24 cellular contexts compared by ENCODE assay signal in genomic region chr2:80091237-80091636, GRCh38.
"Had no signal": no experiment of that assay in that cellular context is flagged by ENCODE, and none has a peak within 500 bp of the region (broad histone marks: within the 10 kb centered on the region; RNA-seq: fewer than 3 reads in every experiment).

No MANE protein-coding gene starts in this region.

- H3K4me3 Mint-ChIP-seq: dendritic cell treated with granulocyte-macrophage colony-stimulating factor and Interleukin-4, amounts not matched to agents 40 ng/mL and 50 ng/mL, for 4 days; effector memory CD8-positive, alpha-beta T cell; endodermal cell; naive B cell; naive thymus-derived CD8-positive, alpha-beta T cell had no signal

- H3K27ac ChIP-seq: epithelial cell of prostate, esophagus squamous epithelium, gastrocnemius medialis, heart right ventricle, left lung, lower lobe of right lung had no signal

- H3K4me1 Mint-ChIP-seq: naive B cell; naive thymus-derived CD8-positive, alpha-beta T cell had no signal

- H3K4me3 ChIP-seq: esophagus squamous epithelium, gastrocnemius medialis, heart right ventricle, left lung, lower lobe of right lung, mucosa of descending colon had no signal

- H3K36me3 Mint-ChIP-seq: naive B cell; naive thymus-derived CD8-positive, alpha-beta T cell had no signal

- H3K4me1 ChIP-seq: esophagus squamous epithelium, gastrocnemius medialis, heart right ventricle, left lung, lower lobe of right lung had no signal

- ATAC-seq: effector memory CD8-positive, alpha-beta T cell; esophagus mucosa; gastrocnemius medialis; heart right ventricle; left cardiac atrium; left lung; left ventricle myocardium superior; lower lobe of right lung; mucosa of descending colon; naive thymus-derived CD8-positive, alpha-beta T cell had no signal

- H3K36me3 ChIP-seq: esophagus squamous epithelium, gastrocnemius medialis, heart right ventricle, left lung, lower lobe of right lung had no signal

- DNase-seq: cortex of kidney; effector CD8-positive, alpha-beta T cell; effector memory CD8-positive, alpha-beta T cell; endodermal cell; erythroblast; esophagus squamous epithelium; foreskin fibroblast; foreskin melanocyte; gastrocnemius medialis; glutamatergic neuron; head of caudate nucleus; heart right ventricle; hippocampal formation; left cardiac atrium; left lung; left ventricle myocardium superior; lower lobe of right lung; mesenchymal stem cell; mucosa of descending colon; naive B cell; naive thymus-derived CD8-positive, alpha-beta T cell had no signal

- H3K27me3 Mint-ChIP-seq: dendritic cell treated with granulocyte-macrophage colony-stimulating factor and Interleukin-4, amounts not matched to agents 40 ng/mL and 50 ng/mL, for 4 days; effector memory CD8-positive, alpha-beta T cell; naive B cell; naive thymus-derived CD8-positive, alpha-beta T cell had no signal

- H3K27me3 ChIP-seq: esophagus squamous epithelium, gastrocnemius medialis, heart right ventricle, left lung had no signal

- H3K9me3 ChIP-seq: esophagus squamous epithelium, gastrocnemius medialis, heart right ventricle, left lung, lower lobe of right lung, mucosa of descending colon had no signal

- H3K27ac Mint-ChIP-seq: dendritic cell treated with granulocyte-macrophage colony-stimulating factor and Interleukin-4, amounts not matched to agents 40 ng/mL and 50 ng/mL, for 4 days; effector memory CD8-positive, alpha-beta T cell; endodermal cell; naive B cell; naive thymus-derived CD8-positive, alpha-beta T cell had no signal
